14 cellular contexts compared by ENCODE assay signal in the genomic region with DNA sequence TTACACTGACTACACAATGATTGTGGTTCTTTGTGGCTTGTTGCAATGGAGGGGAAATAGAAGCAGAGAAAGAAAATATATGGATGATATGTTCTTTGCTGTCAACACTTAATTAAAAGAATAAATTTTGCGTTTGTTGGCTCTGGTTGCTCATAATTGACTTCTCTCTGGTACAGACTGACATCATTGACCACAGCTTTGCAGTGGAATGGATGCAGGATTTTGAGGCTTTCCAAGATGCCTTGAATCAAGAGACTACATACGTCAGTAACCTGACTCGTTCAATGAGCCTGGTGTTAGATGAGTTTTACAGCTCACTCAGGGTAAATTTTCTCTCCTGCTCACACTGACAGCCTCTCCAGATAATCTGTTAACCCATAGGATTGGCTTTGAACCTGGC. TPM values are rescaled to one million over a fixed set of nuclear protein-coding genes. Genes with fewer than 3 reads are reported as not detected.
A peak's percentile ranks its signal among the peaks of the same experiment; 100 is the strongest.
DNase-seq lines count a peak whose midpoint lies in the region; ATAC-seq and TF ChIP-seq lines count a peak whose summit lies in the region.
"Had no signal": no experiment of that assay in that cellular context is flagged by ENCODE, and none has a peak within 500 bp of the region (broad histone marks: within the 10 kb centered on the region; RNA-seq: fewer than 3 reads in every experiment).

No MANE protein-coding gene starts in this region.

- H3K4me3 ChIP-seq in AG04449 (ENCODE audit: low read depth, low read length), result no peak overlapping the region
- H3K4me3 ChIP-seq in fibroblast of the aortic adventitia (ENCODE audit: low read depth, low read length), result no peak overlapping the region
- no peak overlapping the region for H3K4me3 ChIP-seq in prostate gland
- H3K4me3 ChIP-seq: pancreas had no signal

- H3K27me3 ChIP-seq in prostate gland (replicated peaks; ENCODE audit: insufficient read depth), result no peaks in the 10 kb centered on the region
- H3K27me3 ChIP-seq: pancreas had no signal

- DNase-seq in AG04449 (ENCODE audit: low read depth, low spot score) (peak; percentile 76), EH (ENCODE audit: low read depth) (peak; percentile 54), fibroblast of the aortic adventitia (ENCODE audit: low read depth) (peak; percentile 25), prostate gland (ENCODE audit: low spot score) (no peak), retina (no peak)
- DNase-seq in activated CD4-positive, alpha-beta memory T cell treated with anti-CD3 and anti-CD28 coated beads for 36 hours, result peak; percentile 59
- DNase-seq: mesendoderm, NCI-H1048, NCI-H446 treated with DMSO at 0.1 percent for 48 hours, pancreas, substantia nigra had no signal

- H3K4me1 Mint-ChIP-seq in activated CD4-positive, alpha-beta memory T cell treated with anti-CD3 and anti-CD28 coated beads for 36 hours (ENCODE audit: low read depth), result peaks cover 35% of the 10 kb centered on the region

- POLR2A ChIA-PET in AG04449 (lab: Yijun Ruan, JAX), result interaction anchor here (0.6 to 1.8 kb wide), 5 partner anchors 11 to 210 kb away, joined by 3 to 12 read pairs (median 3); a partner anchor contains a TSS
- POLR2A ChIA-PET in activated CD4-positive, alpha-beta memory T cell treated with anti-CD3 and anti-CD28 coated beads for 36 hours (lab: Charles Lee), result interaction anchor here (1.0 to 3.5 kb wide), 5 partner anchors 10 to 51 kb away, joined by 4 to 38 read pairs (median 4); a partner anchor contains a TSS

- no peak for TF ChIP-seq CTCF in AG04449 (IDR thresholded peaks at IDR 0.05; ENCODE audit: insufficient read depth, low read length, missing control alignments)
- TF ChIP-seq CTCF in fibroblast of the aortic adventitia (IDR thresholded peaks at IDR 0.05; ENCODE audit: insufficient read depth, low read length), result no peak
- no peak for TF ChIP-seq CTCF in prostate gland (IDR thresholded peaks at IDR 0.05)

- CTCF ChIA-PET in AG04449 (lab: Yijun Ruan, JAX), result interaction anchor here (1.6 kb wide), 1 partner anchor 45 kb away, joined by 9 read pairs; no protein-coding TSS in a partner anchor
- CTCF ChIA-PET in activated CD4-positive, alpha-beta memory T cell treated with anti-CD3 and anti-CD28 coated beads for 36 hours (lab: Charles Lee), result interaction anchor here (0.6 to 5.3 kb wide), 4 partner anchors 10 to 814 kb away, joined by 3 to 48 read pairs (median 4); a partner anchor contains a TSS

- H3K36me3 ChIP-seq in prostate gland, result peaks cover 15 to 23% of the 10 kb centered on the region in 2 donors

- intact Hi-C loops in activated CD4-positive, alpha-beta memory T cell treated with anti-CD3 and anti-CD28 coated beads for 36 hours (cut with micrococcal nuclease), result loop anchor here (1.0 to 2.0 kb wide), 8 partner anchors 10 to 810 kb away; a partner anchor contains a TSS
- intact Hi-C loops in prostate gland (cut with DNase I), result no loop called here

- TF ChIP-seq POLR2A in prostate gland (IDR thresholded peaks at IDR 0.05), result no peak

- H3K27me3 Mint-ChIP-seq in activated CD4-positive, alpha-beta memory T cell treated with anti-CD3 and anti-CD28 coated beads for 36 hours, result no peaks in the 10 kb centered on the region

- H3K4me3 Mint-ChIP-seq in activated CD4-positive, alpha-beta memory T cell treated with anti-CD3 and anti-CD28 coated beads for 36 hours, result peak overlapping the region; percentile 33

- no peak for ATAC-seq in HG02588 (IDR thresholded peaks at IDR 0.05; ENCODE audit: unreplicated experiment)
- no peak for ATAC-seq in HG02840 (IDR thresholded peaks at IDR 0.05; ENCODE audit: low FRiP score, unreplicated experiment)
- ATAC-seq: pancreas had no signal

- no peak overlapping the region for H3K27ac ChIP-seq in prostate gland
- H3K27ac ChIP-seq: pancreas, RWPE1 had no signal

- 57% methylated on average over 3 of the region's 3 CpGs for whole genome bisulfite sequencing in prostate gland

- no peaks in the 10 kb centered on the region for H3K9me3 Mint-ChIP-seq in activated CD4-positive, alpha-beta memory T cell treated with anti-CD3 and anti-CD28 coated beads for 36 hours

- no peaks in the 10 kb centered on the region for H3K4me1 ChIP-seq in prostate gland (replicated peaks)
- H3K4me1 ChIP-seq: pancreas had no signal

- peaks cover 56% of the 10 kb centered on the region for H3K36me3 Mint-ChIP-seq in activated CD4-positive, alpha-beta memory T cell treated with anti-CD3 and anti-CD28 coated beads for 36 hours

- H3K27ac Mint-ChIP-seq in activated CD4-positive, alpha-beta memory T cell treated with anti-CD3 and anti-CD28 coated beads for 36 hours, result peak overlapping the region; percentile 99

- H3K9me3 ChIP-seq in prostate gland, result no peaks in the 10 kb centered on the region
- H3K9me3 ChIP-seq: pancreas had no signal

RNA-seq across cellular contexts. Expression of a gene that starts 9.9 kb away (rescaled TPM):
- total RNA-seq in activated CD4-positive, alpha-beta memory T cell treated with anti-CD3 and anti-CD28 coated beads for 36 hours, result 10 to 100 TPM; 54.4 to 56.8 TPM
- total RNA-seq in fibroblast of the aortic adventitia (ENCODE audit: low replicate concordance), result 40.2 and 49.0 TPM in 2 replicates
- total RNA-seq in prostate gland, result 10 to 100 TPM; 27.7 to 34.5 TPM

RNA-seq across cellular contexts. Expression of a gene that starts 9.9 kb away (rescaled TPM):
- total RNA-seq in activated CD4-positive, alpha-beta memory T cell treated with anti-CD3 and anti-CD28 coated beads for 36 hours, result under 1 TPM; 0.34 to 0.36 TPM
- total RNA-seq in fibroblast of the aortic adventitia (ENCODE audit: low replicate concordance) (3.6 and 7.0 TPM in 2 replicates), prostate gland (1 to 10 TPM; 6.2 to 8.3 TPM)

RNA-seq across cellular contexts. Expression of a gene that starts 24.7 kb away (rescaled TPM):
- total RNA-seq in activated CD4-positive, alpha-beta memory T cell treated with anti-CD3 and anti-CD28 coated beads for 36 hours, result 10 to 100 TPM; 30.1 to 30.3 TPM
- total RNA-seq in fibroblast of the aortic adventitia (ENCODE audit: low replicate concordance) (14.0 and 36.7 TPM in 2 replicates), prostate gland (10 to 100 TPM; 18.6 to 34.2 TPM)

RNA-seq across cellular contexts. Expression of a gene that starts 25.0 kb away (rescaled TPM):
- 10 to 100 TPM; 26.5 TPM for total RNA-seq in activated CD4-positive, alpha-beta memory T cell treated with anti-CD3 and anti-CD28 coated beads for 36 hours
- total RNA-seq in fibroblast of the aortic adventitia (ENCODE audit: low replicate concordance) (25.9 and 70.6 TPM in 2 replicates), prostate gland (10 to 100 TPM; 19.8 to 37.9 TPM)

RNA-seq across cellular contexts. Expression of a gene that starts 55.9 kb away (rescaled TPM):
- total RNA-seq in activated CD4-positive, alpha-beta memory T cell treated with anti-CD3 and anti-CD28 coated beads for 36 hours, result 10 to 100 TPM; 27.4 to 30.0 TPM
- total RNA-seq in fibroblast of the aortic adventitia (ENCODE audit: low replicate concordance) (32.2 and 34.7 TPM in 2 replicates), prostate gland (10 to 100 TPM; 31.4 to 55.6 TPM)

Comparison
In these comparisons a context has a peak if more than half of its experiments do, and no peak if none do; other contexts are left out.
1. DNase-seq: peak in AG04449 (single experiment), EH (single experiment), activated CD4-positive, alpha-beta memory T cell treated with anti-CD3 and anti-CD28 coated beads for 36 hours (single experiment) and fibroblast of the aortic adventitia (single experiment); none in prostate gland (single experiment) and retina (single experiment).